ENCODE assay signal across 7 cellular contexts in genomic region chr7:142782922-142783900, GRCh38. TPM values are rescaled to one million over a fixed set of nuclear protein-coding genes. Genes with fewer than 3 reads are reported as not detected.
DNase-seq lines count a peak whose midpoint lies in the region; ATAC-seq and TF ChIP-seq lines count a peak whose summit lies in the region.

No MANE protein-coding gene starts in this region.

- in situ Hi-C loops in GM13977 (cut with MboI; ENCODE audit: low pct_unique_long_range_greater_than_20kb, low sequenced_read_pairs, unreplicated experiment) = loop anchor here (10.0 kb wide), 1 partner anchor 148 kb away; no protein-coding TSS in a partner anchor

- H2BK5ac ChIP-seq in trophoblast cell (ENCODE audit: low read depth, low read length, poor library complexity) = no peak overlapping the region

- no peaks in the 10 kb centered on the region for H3K79me2 ChIP-seq in trophoblast cell (ENCODE audit: control insufficient read depth, insufficient read depth, low read length, poor library complexity)

- no peak overlapping the region for H2BK120ac ChIP-seq in trophoblast cell (ENCODE audit: insufficient read depth, low read length, poor library complexity)

- intact Hi-C loops in cardiac septum (cut with DNase I) = loop anchor here (1.0 to 5.0 kb wide), 4 partner anchors 70 to 151 kb away; no protein-coding TSS in a partner anchor

- no peaks in the 10 kb centered on the region for H3K4me1 ChIP-seq in trophoblast cell (ENCODE audit: control insufficient read depth in 1 of 2, insufficient read depth in 2 of 2, low read length in 2 of 2)

- no peak overlapping the region for H3K18ac ChIP-seq in trophoblast cell (ENCODE audit: low read length)

- H3K4me2 ChIP-seq in trophoblast cell (ENCODE audit: low read length) = peak overlapping the region; percentile 79

- peak; percentile 96 for TF ChIP-seq CTCF in GM13977 (IDR thresholded peaks at IDR 0.05; ENCODE audit: extremely low read depth, insufficient read depth, missing control alignments)

- no peak overlapping the region for H4K8ac ChIP-seq in trophoblast cell (ENCODE audit: low read depth, low read length)

- H3K4me3 Mint-ChIP-seq in activated naive CD8-positive, alpha-beta T cell treated with anti-CD3 and anti-CD28 coated beads, Interleukin-2, amount 10 ng/mL, durations not matched to agents 7 days and 5 days = peak overlapping the region; percentile 81

- no peaks in the 10 kb centered on the region for H3K79me1 ChIP-seq in trophoblast cell (ENCODE audit: low read length)

- H3K9me3 ChIP-seq in trophoblast cell (ENCODE audit: insufficient read depth, low read depth, low read length) = no peaks in the 10 kb centered on the region

- H3K9ac ChIP-seq in trophoblast cell (ENCODE audit: low read length) = no peak overlapping the region

- H3K36me3 ChIP-seq in trophoblast cell (ENCODE audit: control insufficient read depth in 1 of 2, insufficient read depth in 2 of 2, low read length in 2 of 2) = no peaks in the 10 kb centered on the region

- DNase-seq in GM13977 (ENCODE audit: low spot score) = peak; percentile 82
- DNase-seq in NCI-H1105 treated with DMSO at 0.1 percent for 48 hours (lab: John Stamatoyannopoulos, UW) = peak; percentile 94
- DNase-seq in SKM-1 (lab: John Stamatoyannopoulos, UW; ENCODE audit: unreplicated experiment) = peak; percentile 87
- DNase-seq in activated naive CD8-positive, alpha-beta T cell treated with anti-CD3 and anti-CD28 coated beads, Interleukin-2, amount 10 ng/mL, durations not matched to agents 7 days and 5 days = peak; percentile 73
- peak; percentile 86 for DNase-seq in cardiac septum (ENCODE audit: low spot score)
- DNase-seq in trophoblast cell = peak; percentile 88 to 96

- H4K91ac ChIP-seq in trophoblast cell (ENCODE audit: low read depth, low read length) = no peak overlapping the region

- no peak overlapping the region for H3K4ac ChIP-seq in trophoblast cell (ENCODE audit: low read depth, low read length)

- POLR2A ChIA-PET in activated naive CD8-positive, alpha-beta T cell treated with anti-CD3 and anti-CD28 coated beads, Interleukin-2, amount 10 ng/mL, durations not matched to agents 7 days and 5 days (lab: Charles Lee) = interaction anchor here (0.8 to 21.1 kb wide), 5 partner anchors 14 to 151 kb away, joined by 3 to 1271 read pairs (median 5); no protein-coding TSS in a partner anchor

- no peak overlapping the region for H3K4me3 ChIP-seq in trophoblast cell (ENCODE audit: low read depth, low read length)

- no peaks in the 10 kb centered on the region for H3K27me3 ChIP-seq in trophoblast cell (ENCODE audit: insufficient read depth, low read length)

- peak overlapping the region; percentile 87 for H3K27ac Mint-ChIP-seq in activated naive CD8-positive, alpha-beta T cell treated with anti-CD3 and anti-CD28 coated beads, Interleukin-2, amount 10 ng/mL, durations not matched to agents 7 days and 5 days

- peaks cover 8% of the 10 kb centered on the region for H3K4me1 Mint-ChIP-seq in activated naive CD8-positive, alpha-beta T cell treated with anti-CD3 and anti-CD28 coated beads, Interleukin-2, amount 10 ng/mL, durations not matched to agents 7 days and 5 days

- H3K36me3 Mint-ChIP-seq in activated naive CD8-positive, alpha-beta T cell treated with anti-CD3 and anti-CD28 coated beads, Interleukin-2, amount 10 ng/mL, durations not matched to agents 7 days and 5 days = peaks cover 9% of the 10 kb centered on the region

- no peaks in the 10 kb centered on the region for H3K9me3 Mint-ChIP-seq in activated naive CD8-positive, alpha-beta T cell treated with anti-CD3 and anti-CD28 coated beads, Interleukin-2, amount 10 ng/mL, durations not matched to agents 7 days and 5 days

- no peak overlapping the region for H2AFZ ChIP-seq in trophoblast cell (ENCODE audit: insufficient read depth, low read length, poor library complexity)

- H3K23ac ChIP-seq in trophoblast cell (ENCODE audit: low read length) = no peak overlapping the region

- no peak overlapping the region for H3K14ac ChIP-seq in trophoblast cell (ENCODE audit: low read length)

- H4K12ac ChIP-seq in trophoblast cell (ENCODE audit: low read depth, low read length) = no peak overlapping the region

- H2AK5ac ChIP-seq in trophoblast cell (ENCODE audit: low read length) = no peak overlapping the region

- no peak overlapping the region for H3K27ac ChIP-seq in trophoblast cell (ENCODE audit: low read depth, low read length)

- no CpG with 5 or more reads among the region's 32 CpGs for WGBS in trophoblast cell (ENCODE audit: extremely low coverage, insufficient coverage, insufficient read length)

- no peaks in the 10 kb centered on the region for H3K27me3 Mint-ChIP-seq in activated naive CD8-positive, alpha-beta T cell treated with anti-CD3 and anti-CD28 coated beads, Interleukin-2, amount 10 ng/mL, durations not matched to agents 7 days and 5 days

- H2BK12ac ChIP-seq in trophoblast cell (ENCODE audit: low read length) = no peak overlapping the region

- ATAC-seq in HG02840 (IDR thresholded peaks at IDR 0.05; ENCODE audit: low FRiP score, unreplicated experiment) = peak; percentile 83
- ATAC-seq in activated naive CD8-positive, alpha-beta T cell treated with anti-CD3 and anti-CD28 coated beads, Interleukin-2, amount 10 ng/mL, durations not matched to agents 7 days and 5 days (ENCODE audit: low read depth) = peak; percentile 49

RNA-seq across cellular contexts. Expression of gene PRSS2, which starts 12.4 kb away (rescaled TPM):
- not detected for total RNA-seq in activated naive CD8-positive, alpha-beta T cell treated with anti-CD3 and anti-CD28 coated beads, Interleukin-2, amount 10 ng/mL, durations not matched to agents 7 days and 5 days
- not detected for total RNA-seq in cardiac septum
- not detected in 2 replicates for polyA plus RNA-seq in trophoblast cell (2013)

RNA-seq across cellular contexts. Expression of gene PRSS1, which starts 33.9 kb away (rescaled TPM):
- not detected for total RNA-seq in activated naive CD8-positive, alpha-beta T cell treated with anti-CD3 and anti-CD28 coated beads, Interleukin-2, amount 10 ng/mL, durations not matched to agents 7 days and 5 days
- total RNA-seq in cardiac septum = not detected
- 0.04 and 0.19 TPM in 2 replicates for polyA plus RNA-seq in trophoblast cell (2013)
